11 cellular contexts compared by ENCODE assay signal in genomic region chr17:83187782-83188311, GRCh38.
"Had no signal": no experiment of that assay in that cellular context is flagged by ENCODE, and none has a peak within 500 bp of the region (broad histone marks: within the 10 kb centered on the region; RNA-seq: fewer than 3 reads in every experiment).

No MANE protein-coding gene starts in this region.

- H3K4me3 Mint-ChIP-seq: activated B cell treated with CpG ODN at 0.5 μM for 24 hours; activated naive CD4-positive, alpha-beta T cell treated with anti-CD3 and anti-CD28 coated beads, Interleukin-2, amount 10 ng/mL, durations not matched to agents 7 days and 5 days; dendritic cell treated with granulocyte-macrophage colony-stimulating factor and Interleukin-4, amounts not matched to agents 40 ng/mL and 50 ng/mL, for 4 days; neural progenitor cell; T-helper 17 cell; type B pancreatic cell had no signal

- H3K36me3 Mint-ChIP-seq: activated naive CD4-positive, alpha-beta T cell treated with anti-CD3 and anti-CD28 coated beads, Interleukin-2, amount 10 ng/mL, durations not matched to agents 7 days and 5 days; neural progenitor cell; type B pancreatic cell had no signal

- ATAC-seq: T-helper 17 cell had no signal

- DNase-seq: activated B cell treated with CpG ODN at 0.5 μM for 24 hours; activated naive CD4-positive, alpha-beta T cell treated with anti-CD3 and anti-CD28 coated beads, Interleukin-2, amount 10 ng/mL, durations not matched to agents 7 days and 5 days; brain microvascular endothelial cell; cerebellar nuclear complex; retina; SHP77 treated with DMSO at 0.1 percent for 48 hours; stimulated activated naive CD4-positive, alpha-beta T cell; T-helper 17 cell had no signal

- H3K27me3 Mint-ChIP-seq: T-helper 17 cell, type B pancreatic cell had no signal

- H3K27ac Mint-ChIP-seq: activated B cell treated with CpG ODN at 0.5 μM for 24 hours; activated naive CD4-positive, alpha-beta T cell treated with anti-CD3 and anti-CD28 coated beads, Interleukin-2, amount 10 ng/mL, durations not matched to agents 7 days and 5 days; neural progenitor cell; T-helper 17 cell; type B pancreatic cell had no signal

- H3K4me1 Mint-ChIP-seq: activated B cell treated with CpG ODN at 0.5 μM for 24 hours had no signal

- H3K9me3 Mint-ChIP-seq: activated B cell treated with CpG ODN at 0.5 μM for 24 hours; activated naive CD4-positive, alpha-beta T cell treated with anti-CD3 and anti-CD28 coated beads, Interleukin-2, amount 10 ng/mL, durations not matched to agents 7 days and 5 days; neural progenitor cell; type B pancreatic cell had no signal
